Comparison of ENCODE assay signal across 8 cellular contexts in genomic region chr3:16311960-16312451, GRCh38. TPM values are rescaled to one million over a fixed set of nuclear protein-coding genes. Genes with fewer than 3 reads are reported as not detected.
A peak's percentile ranks its signal among the peaks of the same experiment; 100 is the strongest.
DNase-seq lines count a peak whose midpoint lies in the region; ATAC-seq and TF ChIP-seq lines count a peak whose summit lies in the region.

No MANE protein-coding gene starts in this region.

- H3F3A ChIP-seq in smooth muscle cell (ENCODE audit: low read depth), result no peaks in the 10 kb centered on the region

- H3K27me3 ChIP-seq in smooth muscle cell (ENCODE audit: low read depth) (no peaks in the 10 kb centered on the region), HAP-1 (ENCODE audit: low read depth) (no peaks in the 10 kb centered on the region)

- WGBS in smooth muscle cell (ENCODE audit: low lambda C conversion rate), result 63% methylated on average over 6 of the region's 6 CpGs

- DNase-seq in OCI-M1 (lab: John Stamatoyannopoulos, UW), result peak; percentile 65
- DNase-seq in choroid plexus epithelial cell (ENCODE audit: low read depth), result peak; percentile 65
- DNase-seq in smooth muscle cell (lab: John Stamatoyannopoulos, UW; ENCODE audit: unreplicated experiment), result no peak
- no peak for DNase-seq in HAP-1 (ENCODE audit: low spot score in 2 of 2)
- DNase-seq in DMS79 treated with DMSO at 0.1 percent for 48 hours (lab: John Stamatoyannopoulos, UW), result no peak
- DNase-seq in NCI-H2196 treated with DMSO at 0.1 percent for 48 hours (lab: John Stamatoyannopoulos, UW; ENCODE audit: unreplicated experiment), result no peak

- H3K36me3 ChIP-seq in smooth muscle cell (ENCODE audit: low read depth) (no peaks in the 10 kb centered on the region), HAP-1 (replicated peaks) (peaks cover 2% of the 10 kb centered on the region; the same call in 1 of the 2 replicates)

- ATAC-seq in GM18511 (IDR thresholded peaks at IDR 0.05; ENCODE audit: unreplicated experiment) (peak; percentile 54), HG02678 (IDR thresholded peaks at IDR 0.05; ENCODE audit: unreplicated experiment) (peak; percentile 61)

- no peak overlapping the region for H3K4me2 ChIP-seq in smooth muscle cell

- H3K9me3 ChIP-seq in smooth muscle cell (replicated peaks; ENCODE audit: low read depth), result no peaks in the 10 kb centered on the region
- no peaks in the 10 kb centered on the region for H3K9me3 ChIP-seq in HAP-1

- in situ Hi-C loops in HAP-1 (cut with MboI; ENCODE audit: low sequenced_read_pairs), result no loop called here

- no peak overlapping the region for H3K4me3 ChIP-seq in choroid plexus epithelial cell (ENCODE audit: low read depth, low read length)
- H3K4me3 ChIP-seq in smooth muscle cell, result no peak overlapping the region
- no peak overlapping the region for H3K4me3 ChIP-seq in HAP-1

- no peaks in the 10 kb centered on the region for H3K79me2 ChIP-seq in smooth muscle cell (ENCODE audit: low read depth)

- no peak for TF ChIP-seq CTCF in choroid plexus epithelial cell (conservative IDR thresholded peaks at IDR 0.05; ENCODE audit: low read depth, low read length)
- TF ChIP-seq CTCF in smooth muscle cell (IDR thresholded peaks at IDR 0.05; ENCODE audit: borderline replicate concordance, insufficient read depth, poor library complexity, severe bottlenecking), result no peak

- no peaks in the 10 kb centered on the region for H3K4me1 ChIP-seq in smooth muscle cell (ENCODE audit: low read depth)
- H3K4me1 ChIP-seq in HAP-1, result no peaks in the 10 kb centered on the region

- H4K20me1 ChIP-seq in smooth muscle cell (ENCODE audit: low read depth), result no peaks in the 10 kb centered on the region

- no peak overlapping the region for H2AFZ ChIP-seq in smooth muscle cell (ENCODE audit: low read depth)

- peak overlapping the region; percentile 31 for H3K27ac ChIP-seq in smooth muscle cell (ENCODE audit: low read depth)

- H3K9ac ChIP-seq in smooth muscle cell (ENCODE audit: low read depth), result no peak overlapping the region

RNA-seq across cellular contexts. Expression of gene OXNAD1, which starts 47.0 kb away (rescaled TPM):
- total RNA-seq in smooth muscle cell, result 13.3 and 15.7 TPM in 2 replicates
- 9.2 and 12.4 TPM in 2 replicates for polyA plus RNA-seq in smooth muscle cell

RNA-seq across cellular contexts. Expression of gene DPH3, which starts 47.3 kb away (rescaled TPM):
- 42.9 and 44.7 TPM in 2 replicates for total RNA-seq in smooth muscle cell
- polyA plus RNA-seq in smooth muscle cell, result 69.5 and 78.8 TPM in 2 replicates

Comparison
In these comparisons a context has a peak if more than half of its experiments do, and no peak if none do; other contexts are left out.
1. DNase-seq: peak in OCI-M1 (single experiment) and choroid plexus epithelial cell (single experiment); none in smooth muscle cell (single experiment), HAP-1 (0 of 2), DMS79 treated with DMSO at 0.1 percent for 48 hours (single experiment) and NCI-H2196 treated with DMSO at 0.1 percent for 48 hours (single experiment).